In the genomic region with DNA sequence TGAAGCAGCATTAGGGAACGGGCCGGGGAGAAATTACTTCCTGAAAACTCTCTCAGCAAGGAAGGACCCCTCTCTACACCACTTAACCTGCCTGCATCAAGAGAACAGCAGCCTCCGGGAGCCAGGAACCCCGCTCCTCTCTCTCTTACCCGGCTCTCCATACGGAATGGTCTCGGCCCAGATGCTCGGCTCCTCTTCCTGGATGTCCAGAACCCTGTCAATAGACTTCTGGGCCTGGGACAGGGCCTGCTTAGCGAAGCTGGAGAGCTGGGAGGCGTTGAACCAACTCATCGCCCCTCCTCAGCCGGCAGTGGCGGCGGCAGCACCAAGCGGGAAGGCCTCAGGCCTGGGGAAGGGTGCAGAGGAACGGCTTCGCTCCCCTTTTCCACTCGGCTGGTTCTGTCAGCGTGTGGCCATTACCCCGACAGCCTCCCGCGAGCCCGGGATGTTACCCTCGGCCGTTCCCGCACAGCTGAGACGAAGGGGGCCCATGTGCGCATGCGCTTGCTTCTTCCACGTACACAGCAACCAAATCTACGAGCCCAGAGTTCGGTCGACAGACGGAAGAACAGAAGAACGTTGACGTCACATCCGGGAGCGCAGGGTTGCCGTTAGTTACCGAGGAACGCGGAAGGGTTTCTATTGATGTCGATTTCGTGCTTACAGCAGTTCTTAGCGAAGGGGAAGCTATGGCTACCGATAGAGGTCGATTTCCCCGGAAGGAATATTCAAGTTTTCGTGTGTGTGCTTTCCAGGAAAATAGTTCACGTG, we compare ENCODE assay signal across 8 cellular contexts. TPM values are rescaled to one million over a fixed set of nuclear protein-coding genes. Genes with fewer than 3 reads are reported as not detected.
DNase-seq lines count a peak whose midpoint lies in the region; TF ChIP-seq lines count a peak whose summit lies in the region.

A gene with protein sequence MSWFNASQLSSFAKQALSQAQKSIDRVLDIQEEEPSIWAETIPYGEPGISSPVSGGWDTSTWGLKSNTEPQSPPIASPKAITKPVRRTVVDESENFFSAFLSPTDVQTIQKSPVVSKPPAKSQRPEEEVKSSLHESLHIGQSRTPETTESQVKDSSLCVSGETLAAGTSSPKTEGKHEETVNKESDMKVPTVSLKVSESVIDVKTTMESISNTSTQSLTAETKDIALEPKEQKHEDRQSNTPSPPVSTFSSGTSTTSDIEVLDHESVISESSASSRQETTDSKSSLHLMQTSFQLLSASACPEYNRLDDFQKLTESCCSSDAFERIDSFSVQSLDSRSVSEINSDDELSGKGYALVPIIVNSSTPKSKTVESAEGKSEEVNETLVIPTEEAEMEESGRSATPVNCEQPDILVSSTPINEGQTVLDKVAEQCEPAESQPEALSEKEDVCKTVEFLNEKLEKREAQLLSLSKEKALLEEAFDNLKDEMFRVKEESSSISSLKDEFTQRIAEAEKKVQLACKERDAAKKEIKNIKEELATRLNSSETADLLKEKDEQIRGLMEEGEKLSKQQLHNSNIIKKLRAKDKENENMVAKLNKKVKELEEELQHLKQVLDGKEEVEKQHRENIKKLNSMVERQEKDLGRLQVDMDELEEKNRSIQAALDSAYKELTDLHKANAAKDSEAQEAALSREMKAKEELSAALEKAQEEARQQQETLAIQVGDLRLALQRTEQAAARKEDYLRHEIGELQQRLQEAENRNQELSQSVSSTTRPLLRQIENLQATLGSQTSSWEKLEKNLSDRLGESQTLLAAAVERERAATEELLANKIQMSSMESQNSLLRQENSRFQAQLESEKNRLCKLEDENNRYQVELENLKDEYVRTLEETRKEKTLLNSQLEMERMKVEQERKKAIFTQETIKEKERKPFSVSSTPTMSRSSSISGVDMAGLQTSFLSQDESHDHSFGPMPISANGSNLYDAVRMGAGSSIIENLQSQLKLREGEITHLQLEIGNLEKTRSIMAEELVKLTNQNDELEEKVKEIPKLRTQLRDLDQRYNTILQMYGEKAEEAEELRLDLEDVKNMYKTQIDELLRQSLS (minus strand): TSS at position 538 of the 771 bp plus-strand sequence. CDS start 247 bp downstream, at position 291.

- TF ChIP-seq CTCF in DOHH2 (IDR thresholded peaks at IDR 0.05; ENCODE audit: low read depth, low read length, poor library complexity, severe bottlenecking) (no peak), Loucy (conservative IDR thresholded peaks at IDR 0.05; ENCODE audit: low read length) (no peak), fibroblast of villous mesenchyme (IDR thresholded peaks at IDR 0.05; ENCODE audit: insufficient read depth, low read depth, low read length) (no peak), suprapubic skin (IDR thresholded peaks at IDR 0.05) (no peak)

- H2BK15ac ChIP-seq in neuronal stem cell (ENCODE audit: low read length), result no peak within 1 kb of the TSS

- peak; percentile 71 to 75 for TF ChIP-seq POLR2A in suprapubic skin (IDR thresholded peaks at IDR 0.05)

- no peak within 1 kb of the TSS for H3K4ac ChIP-seq in neuronal stem cell (ENCODE audit: low read length)

- H2AFZ ChIP-seq in GM23248 (peak within 1 kb of the TSS; percentile 88), Loucy (ENCODE audit: low read length) (peak within 1 kb of the TSS; percentile 49), neuronal stem cell (ENCODE audit: low read length) (peak within 1 kb of the TSS; percentile 86)

- peak within 1 kb of the TSS; percentile 58 for H3K27ac ChIP-seq in DOHH2 (ENCODE audit: low read depth, low read length)
- H3K27ac ChIP-seq in GM23248, result peak within 1 kb of the TSS; percentile 97
- H3K27ac ChIP-seq in neuronal stem cell (replicated peaks; ENCODE audit: low read length), result peak within 1 kb of the TSS; percentile 61
- peak within 1 kb of the TSS; percentile 96 for H3K27ac ChIP-seq in suprapubic skin

- no peak within 1 kb of the TSS for H3K14ac ChIP-seq in neuronal stem cell (ENCODE audit: low read length)

- H3K79me1 ChIP-seq in neuronal stem cell (ENCODE audit: low read depth, low read length), result no peaks in the 10 kb centered on the region

- H3K9ac ChIP-seq in GM23248 (peak within 1 kb of the TSS; percentile 99), Loucy (ENCODE audit: low read depth, low read length, poor library complexity, severe bottlenecking) (peak within 1 kb of the TSS; percentile 86), neuronal stem cell (ENCODE audit: low read depth, low read length, poor library complexity) (peak within 1 kb of the TSS; percentile 96)

- H3F3A ChIP-seq in DOHH2 (ENCODE audit: control insufficient read depth, insufficient read depth), result peaks cover 19% of the 10 kb centered on the region; the same call in 1 of the 2 replicates
- peaks cover 26% of the 10 kb centered on the region for H3F3A ChIP-seq in GM23248 (ENCODE audit: insufficient read depth)
- H3F3A ChIP-seq in Loucy (ENCODE audit: low read depth), result no peaks in the 10 kb centered on the region

- H2BK120ac ChIP-seq in neuronal stem cell (ENCODE audit: low read depth, low read length), result no peak within 1 kb of the TSS

- peak; percentile 100 for DNase-seq in GM23248
- peak; percentile 93 for DNase-seq in activated T-helper 1 cell treated with Interleukin-2 at 50 U/mL for 16 hours (ENCODE audit: low read depth)
- DNase-seq in fibroblast of villous mesenchyme (ENCODE audit: low read depth), result peak; percentile 99
- peak; percentile 98 for DNase-seq in neuronal stem cell (ENCODE audit: low spot score)
- DNase-seq in suprapubic skin (ENCODE audit: low spot score in 2 of 2), result peak; percentile 99
- DNase-seq in NCI-H774 (lab: John Stamatoyannopoulos, UW), result no peak

- H3K18ac ChIP-seq in neuronal stem cell (ENCODE audit: low read length), result peak within 1 kb of the TSS; percentile 93

- no peak within 1 kb of the TSS for H4K91ac ChIP-seq in neuronal stem cell (ENCODE audit: low read depth, low read length, poor library complexity)

- H3K4me2 ChIP-seq in DOHH2 (ENCODE audit: low read length) (peak within 1 kb of the TSS; percentile 72), GM23248 (ENCODE audit: unreplicated experiment) (peak within 1 kb of the TSS; percentile 94), Loucy (ENCODE audit: low read depth, low read length, poor library complexity, severe bottlenecking) (peak within 1 kb of the TSS; percentile 95), neuronal stem cell (ENCODE audit: insufficient read depth, low read length, poor library complexity, severe bottlenecking) (peak within 1 kb of the TSS; percentile 66)

- peaks cover 66% of the 10 kb centered on the region for H3K36me3 ChIP-seq in DOHH2 (ENCODE audit: control insufficient read depth, low read length)
- H3K36me3 ChIP-seq in GM23248 (ENCODE audit: low read depth), result peaks cover 44% of the 10 kb centered on the region
- H3K36me3 ChIP-seq in Loucy (ENCODE audit: insufficient read depth, low read length), result peaks cover 35% of the 10 kb centered on the region; the same call in 1 of the 2 replicates
- peaks cover 5 to 68% of the 10 kb centered on the region in 2 donors for H3K36me3 ChIP-seq in neuronal stem cell (replicated peaks in 1 of 2; ENCODE audit: control insufficient read depth in 2 of 2, insufficient read depth in 2 of 2, low read length in 2 of 2)
- H3K36me3 ChIP-seq in suprapubic skin, result peaks cover 35% of the 10 kb centered on the region

- 1% methylated on average over 43 to 48 of the region's 50 CpGs for WGBS in GM23248 (ENCODE audit: low coverage in 1 of 2, low lambda C conversion rate in 2 of 2, missing lambda C conversion rate in 2 of 2), 2 experiments
- no CpG with 5 or more reads among the region's 50 CpGs for WGBS in neuronal stem cell (ENCODE audit: extremely low coverage in 2 of 2, insufficient read length in 2 of 2, insufficient replicate concordance in 1 of 2), 2 donors
- WGBS in suprapubic skin, result 0% methylated on average over 28 of the region's 50 CpGs

- H3K4me1 ChIP-seq in DOHH2 (ENCODE audit: control insufficient read depth, low read length), result peaks cover 17% of the 10 kb centered on the region
- H3K4me1 ChIP-seq in GM23248 (ENCODE audit: insufficient read depth), result peaks cover 15% of the 10 kb centered on the region
- H3K4me1 ChIP-seq in Loucy (ENCODE audit: insufficient read depth, low read length, poor library complexity, severe bottlenecking), result peaks cover 35% of the 10 kb centered on the region
- peaks cover 2 to 8% of the 10 kb centered on the region in 2 donors for H3K4me1 ChIP-seq in neuronal stem cell (ENCODE audit: control insufficient read depth in 2 of 2, insufficient read depth in 1 of 2, low read depth in 1 of 2, low read length in 2 of 2)
- H3K4me1 ChIP-seq in suprapubic skin, result peaks cover 32% of the 10 kb centered on the region

- H4K20me1 ChIP-seq in DOHH2 (ENCODE audit: control insufficient read depth, insufficient read depth, low read depth, low read length) (no peaks in the 10 kb centered on the region), GM23248 (ENCODE audit: insufficient read depth) (no peaks in the 10 kb centered on the region; the same call in 1 of the 2 replicates), Loucy (ENCODE audit: insufficient read depth, low read length, poor library complexity, severe bottlenecking) (peaks cover 27% of the 10 kb centered on the region)

- TF ChIP-seq EP300 in suprapubic skin (IDR thresholded peaks at IDR 0.05), result no peak

- H2BK5ac ChIP-seq in neuronal stem cell (ENCODE audit: low read length), result peak within 1 kb of the TSS; percentile 71

- peak within 1 kb of the TSS; percentile 12 for H3K23ac ChIP-seq in neuronal stem cell (ENCODE audit: low read depth, low read length, poor library complexity)

- in situ Hi-C loops in GM23248 (cut with MboI), result no loop called here

- no peaks in the 10 kb centered on the region for H3K9me3 ChIP-seq in DOHH2 (ENCODE audit: control insufficient read depth, insufficient read depth, low read length)
- H3K9me3 ChIP-seq in GM23248 (ENCODE audit: low read depth), result no peaks in the 10 kb centered on the region
- no peaks in the 10 kb centered on the region for H3K9me3 ChIP-seq in Loucy (ENCODE audit: insufficient read depth, low read depth, low read length)
- no peaks in the 10 kb centered on the region for H3K9me3 ChIP-seq in neuronal stem cell (replicated peaks in 1 of 2; ENCODE audit: control insufficient read depth in 2 of 2, insufficient read depth in 1 of 2, low read depth in 1 of 2, low read length in 2 of 2)
- H3K9me3 ChIP-seq in suprapubic skin, result no peaks in the 10 kb centered on the region

- H2BK12ac ChIP-seq in neuronal stem cell (ENCODE audit: low read length), result no peak within 1 kb of the TSS

- H3K79me2 ChIP-seq in DOHH2 (ENCODE audit: control insufficient read depth, low read length), result peaks cover 48% of the 10 kb centered on the region
- H3K79me2 ChIP-seq in GM23248 (ENCODE audit: insufficient read depth), result peaks cover 50% of the 10 kb centered on the region
- H3K79me2 ChIP-seq in Loucy (ENCODE audit: insufficient read depth, low read length), result peaks cover 50% of the 10 kb centered on the region

- peak within 1 kb of the TSS; percentile 60 for H2AK5ac ChIP-seq in neuronal stem cell (ENCODE audit: low read depth, low read length)

- H4K8ac ChIP-seq in neuronal stem cell (ENCODE audit: low read depth, low read length), result no peak within 1 kb of the TSS

- no peaks in the 10 kb centered on the region for H3K9me2 ChIP-seq in DOHH2 (replicated peaks; ENCODE audit: control insufficient read depth, low read length)
- H3K9me2 ChIP-seq in GM23248 (ENCODE audit: insufficient read depth), result no peaks in the 10 kb centered on the region
- no peaks in the 10 kb centered on the region for H3K9me2 ChIP-seq in Loucy (replicated peaks; ENCODE audit: low read depth, low read length)

- peak within 1 kb of the TSS; percentile 93 for H3K4me3 ChIP-seq in DOHH2 (ENCODE audit: low read length)
- H3K4me3 ChIP-seq in GM23248, result peak within 1 kb of the TSS; percentile 94
- H3K4me3 ChIP-seq in Loucy (ENCODE audit: low read length, poor library complexity, severe bottlenecking), result peak within 1 kb of the TSS; percentile 97
- H3K4me3 ChIP-seq in fibroblast of villous mesenchyme (ENCODE audit: low read depth, low read length), result peak within 1 kb of the TSS; percentile 75
- H3K4me3 ChIP-seq in neuronal stem cell (ENCODE audit: low read length in 2 of 2), result peak within 1 kb of the TSS; percentile 64 to 94
- H3K4me3 ChIP-seq in suprapubic skin, result peak within 1 kb of the TSS; percentile 75

- no peaks in the 10 kb centered on the region for H3K27me3 ChIP-seq in DOHH2 (ENCODE audit: control insufficient read depth, low read length)
- no peaks in the 10 kb centered on the region for H3K27me3 ChIP-seq in GM23248 (replicated peaks; ENCODE audit: insufficient read depth)
- H3K27me3 ChIP-seq in Loucy (ENCODE audit: insufficient read depth, low read length, poor library complexity, severe bottlenecking), result no peaks in the 10 kb centered on the region
- H3K27me3 ChIP-seq in neuronal stem cell (ENCODE audit: control insufficient read depth in 3 of 3, insufficient read depth in 3 of 3, low read depth in 1 of 3, low read length in 3 of 3), result no peaks in the 10 kb centered on the region
- no peaks in the 10 kb centered on the region for H3K27me3 ChIP-seq in suprapubic skin

RNA-seq across cellular contexts. Expression of the gene that starts here (rescaled TPM):
- total RNA-seq in GM23248 (2014; rRNA removed; shearing (Covaris generic)), result 27.0 and 35.2 TPM in 2 replicates
- 36.9 and 41.4 TPM in 2 replicates for polyA plus RNA-seq in GM23248 (2016; fragmentation: Nextera tagmentation; extraction: Ambion mirVana)
- total RNA-seq in fibroblast of villous mesenchyme, result 45.1 and 49.2 TPM in 2 replicates
- 11.4 TPM for polyA plus RNA-seq in neuronal stem cell (2013, experiment 1 of 2)
- polyA plus RNA-seq in neuronal stem cell (2013, experiment 2 of 2), result 11.6 TPM
- 10 to 100 TPM; 19.2 to 46.3 (median 27.8) TPM for total RNA-seq in suprapubic skin
